ENCODE assay signal across 22 cellular contexts in the genomic region with DNA sequence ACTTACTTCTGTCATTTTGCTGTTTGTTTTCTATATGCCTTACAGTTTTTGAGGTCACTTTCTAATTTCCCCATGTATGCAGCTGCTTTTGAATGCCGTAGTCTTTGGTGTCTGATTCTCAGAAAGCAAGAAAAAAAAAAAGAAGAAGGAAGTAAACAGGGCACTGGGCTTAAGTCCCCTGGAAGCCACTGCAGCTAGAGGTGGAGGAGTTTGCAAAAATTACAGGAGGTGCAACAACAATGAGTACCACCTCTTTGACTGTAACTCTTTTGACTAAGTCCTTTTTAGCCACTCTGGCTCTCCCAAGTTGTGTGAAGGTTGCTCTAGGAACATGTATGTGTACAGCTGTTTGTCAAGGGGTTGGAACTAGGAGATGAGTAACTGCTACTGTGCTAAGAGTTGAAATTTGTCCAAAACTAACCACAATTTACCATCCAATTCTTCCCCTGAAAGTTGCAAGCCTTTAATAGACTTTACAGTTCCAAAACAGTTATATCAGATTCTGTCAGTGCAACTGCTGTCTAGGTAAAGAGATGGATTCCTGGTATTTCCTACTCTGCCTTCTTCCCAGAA.
A peak's percentile ranks its signal among the peaks of the same experiment; 100 is the strongest.
DNase-seq lines count a peak whose midpoint lies in the region; ATAC-seq and TF ChIP-seq lines count a peak whose summit lies in the region.
"Had no signal": no experiment of that assay in that cellular context is flagged by ENCODE, and none has a peak within 500 bp of the region (broad histone marks: within the 10 kb centered on the region; RNA-seq: fewer than 3 reads in every experiment).

No MANE protein-coding gene starts in this region.

- ATAC-seq in GM21619 (IDR thresholded peaks at IDR 0.05; ENCODE audit: unreplicated experiment) (no peak), GM19397 (IDR thresholded peaks at IDR 0.05; ENCODE audit: unreplicated experiment) (no peak), GM18498 (IDR thresholded peaks at IDR 0.05; ENCODE audit: unreplicated experiment) (no peak)
- ATAC-seq: activated T-helper 17 cell treated with anti-CD3 and anti-CD28 coated beads, Interleukin-2, amount 50 U/mL, for 72 hours; sciatic nerve had no signal

- TF ChIP-seq CTCF in AG04450 (IDR thresholded peaks at IDR 0.05; ENCODE audit: low read depth, low read length) = no peak

- H3K4me1 ChIP-seq in adipocyte (ENCODE audit: control insufficient read depth, insufficient read depth, low read length) = no peaks in the 10 kb centered on the region
- H3K4me1 ChIP-seq: adrenal gland, vagina had no signal

- no peaks in the 10 kb centered on the region for H3K36me3 ChIP-seq in adipocyte (ENCODE audit: control insufficient read depth, insufficient read depth, low read length, severe bottlenecking)
- H3K36me3 ChIP-seq: adrenal gland, vagina had no signal

- H3K4me3 ChIP-seq in AG04450 (ENCODE audit: low read depth, low read length) = no peak overlapping the region
- no peak overlapping the region for H3K4me3 ChIP-seq in adipocyte (ENCODE audit: low read length)
- H3K4me3 ChIP-seq: adrenal gland, vagina had no signal

- CTCF ChIA-PET in AG04450 (lab: Charles Lee) = no interaction called here

- DNase-seq in AG04450 (ENCODE audit: low read depth, low spot score) (peak; percentile 24), HT1080 (ENCODE audit: low read depth) (peak; percentile 51), adipocyte (ENCODE audit: low read depth) (peak; percentile 9), glomerular visceral epithelial cell (ENCODE audit: extremely low spot score) (peak; percentile 7)
- DNase-seq in activated CD4-positive, CD25-positive, alpha-beta regulatory T cell treated with anti-CD3 and anti-CD28 coated beads, Interleukin-2, amount 50 U/mL, for 72 hours = no peak
- DNase-seq: adrenal gland; COR-L47; endodermal cell; foreskin melanocyte; NCI-H1105; NCI-H82; occipital lobe; stimulated activated CD4-positive, alpha-beta T cell treated with anti-CD3 and anti-CD28 coated beads, Interleukin-2, amount 100 ng/mL, for 24 hours; SW 1271 had no signal

- H3K9ac ChIP-seq in adipocyte (ENCODE audit: low read length) = no peak overlapping the region

- H3K27ac ChIP-seq in AG04450 (ENCODE audit: low read depth, low read length) = no peak overlapping the region
- H3K27ac ChIP-seq: adrenal gland, HL-60, vagina, VCaP had no signal

- H3K9me3 ChIP-seq in AG04450 (ENCODE audit: control insufficient read depth, insufficient read depth, low read length) (no peaks in the 10 kb centered on the region), adipocyte (ENCODE audit: control insufficient read depth, low read length) (no peaks in the 10 kb centered on the region)
- H3K9me3 ChIP-seq: adrenal gland, vagina had no signal

- H3K27me3 ChIP-seq in AG04450 (ENCODE audit: control insufficient read depth, insufficient read depth, low read length) (no peaks in the 10 kb centered on the region), adipocyte (replicated peaks; ENCODE audit: control insufficient read depth, insufficient read depth, low read length) (no peaks in the 10 kb centered on the region)
- H3K27me3 ChIP-seq: adrenal gland, vagina had no signal

- POLR2A ChIA-PET in AG04450 (lab: Yijun Ruan, JAX) = no interaction called here
